In genomic region chr1:117930484-117930883, GRCh38 we compare ENCODE assay signal across 8 cellular contexts. TPM values are rescaled to one million over a fixed set of nuclear protein-coding genes. Genes with fewer than 3 reads are reported as not detected.
DNase-seq lines count a peak whose midpoint lies in the region; ATAC-seq and TF ChIP-seq lines count a peak whose summit lies in the region.

No MANE protein-coding gene starts in this region.

- peaks cover 10% of the 10 kb centered on the region for H3K4me1 ChIP-seq in HUES6 (ENCODE audit: control insufficient read depth, insufficient read depth, low read length)
- H3K4me1 ChIP-seq in breast epithelium: peaks cover 0 to 8% of the 10 kb centered on the region in 2 donors

- no peaks in the 10 kb centered on the region for H3K27me3 Mint-ChIP-seq in mesothelial cell of epicardium (ENCODE audit: low read depth)

- H3K9me3 ChIP-seq in HUES6 (ENCODE audit: control insufficient read depth, insufficient read depth, low read depth, low read length) (no peaks in the 10 kb centered on the region), breast epithelium (no peaks in the 10 kb centered on the region)

- CTCF ChIA-PET in BJ (lab: Yijun Ruan, JAX): interaction anchor here (0.6 to 1.3 kb wide), 3 partner anchors 22 to 1077 kb away, joined by 3 to 7 read pairs (median 3); no protein-coding TSS in a partner anchor

- DNase-seq in BJ (ENCODE audit: low read depth): no peak
- DNase-seq in breast epithelium (ENCODE audit: low spot score in 2 of 2): no peak
- DNase-seq in mesothelial cell of epicardium (ENCODE audit: low spot score in 2 of 2, unreplicated experiment in 2 of 2): no peak
- no peak for DNase-seq in stimulated activated CD4-positive, alpha-beta T cell treated with anti-CD3 and anti-CD28 coated beads, Interleukin-2, amount 100 ng/mL, for 48 hours
- no peak for DNase-seq in NCI-H2081 (lab: John Stamatoyannopoulos, UW)

- ATAC-seq in GM19023 (IDR thresholded peaks at IDR 0.05; ENCODE audit: unreplicated experiment): no peak
- ATAC-seq in GM21825 (IDR thresholded peaks at IDR 0.05; ENCODE audit: unreplicated experiment): no peak

- peaks cover 4% of the 10 kb centered on the region for H3K36me3 Mint-ChIP-seq in mesothelial cell of epicardium

- TF ChIP-seq POLR2A in breast epithelium (IDR thresholded peaks at IDR 0.05): no peak

- H3K27ac ChIP-seq in HUES6 (ENCODE audit: low read depth, low read length): no peak overlapping the region
- peak overlapping the region in 1 of 2 donors; percentile 83 for H3K27ac ChIP-seq in breast epithelium

- peaks cover 30% of the 10 kb centered on the region for H3K4me1 Mint-ChIP-seq in mesothelial cell of epicardium

- H3K27ac Mint-ChIP-seq in mesothelial cell of epicardium: peak overlapping the region; percentile 87

- peak overlapping the region; percentile 88 for H3K4me3 Mint-ChIP-seq in mesothelial cell of epicardium

- no peak for TF ChIP-seq CTCF in BJ (IDR thresholded peaks at IDR 0.05; ENCODE audit: insufficient read depth, low read depth, low read length)
- no peak for TF ChIP-seq CTCF in breast epithelium (IDR thresholded peaks at IDR 0.05)
- TF ChIP-seq CTCF in mesothelial cell of epicardium (IDR thresholded peaks at IDR 0.05; ENCODE audit: unreplicated experiment): no peak

- H3K36me3 ChIP-seq in BJ (ENCODE audit: control insufficient read depth, insufficient read depth, low read length) (no peaks in the 10 kb centered on the region; the same call in 1 of the 2 replicates), HUES6 (ENCODE audit: control insufficient read depth, insufficient read depth, low read length) (peaks cover 22% of the 10 kb centered on the region), breast epithelium (no peaks in the 10 kb centered on the region)

- H3K4me3 ChIP-seq in BJ (ENCODE audit: low read depth, low read length): peak overlapping the region; percentile 65
- peak overlapping the region; percentile 100 for H3K4me3 ChIP-seq in HUES6 (ENCODE audit: low read depth, low read length)
- H3K4me3 ChIP-seq in breast epithelium: peak overlapping the region; percentile 65 to 88 (median 78)

- intact Hi-C loops in breast epithelium (cut with DNase I; ENCODE audit: low total_unique reads): no loop called here

- H3K9ac ChIP-seq in HUES6 (ENCODE audit: low read length): peak overlapping the region; percentile 96

- no peaks in the 10 kb centered on the region for H3K27me3 ChIP-seq in BJ (ENCODE audit: control insufficient read depth, insufficient read depth, low read length)
- H3K27me3 ChIP-seq in HUES6 (ENCODE audit: control insufficient read depth, insufficient read depth, low read length): no peaks in the 10 kb centered on the region
- no peaks in the 10 kb centered on the region for H3K27me3 ChIP-seq in breast epithelium

- POLR2A ChIA-PET in BJ (lab: Charles Lee): no interaction called here

- H3K9me3 Mint-ChIP-seq in mesothelial cell of epicardium: no peaks in the 10 kb centered on the region

RNA-seq across cellular contexts. Expression of gene WDR3, which starts 0.9 kb away (rescaled TPM):
- polyA plus RNA-seq in BJ (2011; rRNA removed): 13.2 and 21.9 TPM in 2 replicates
- 10.8 and 18.1 TPM in 2 replicates for polyA minus RNA-seq in BJ (2011; rRNA and poly(A)+ RNA removed)
- 10 to 100 TPM; 12.1 to 15.4 (median 13.6) TPM for total RNA-seq in breast epithelium
- total RNA-seq in mesothelial cell of epicardium: 29.4 to 31.2 TPM (median 29.7 TPM) in 3 replicates

RNA-seq across cellular contexts. Expression of gene GDAP2, which starts 1.1 kb away (rescaled TPM):
- 8.1 and 19.2 TPM in 2 replicates for polyA plus RNA-seq in BJ (2011; rRNA removed)
- 11.4 and 12.1 TPM in 2 replicates for polyA minus RNA-seq in BJ (2011; rRNA and poly(A)+ RNA removed)
- total RNA-seq in breast epithelium: 10 to 100 TPM; 28.5 to 39.7 (median 36.1) TPM
- 23.8 to 26.5 TPM (median 25.9 TPM) in 3 replicates for total RNA-seq in mesothelial cell of epicardium
